9 cellular contexts compared by ENCODE assay signal in genomic region chr5:108003178-108003577, GRCh38.
DNase-seq lines count a peak whose midpoint lies in the region; ATAC-seq, FAIRE-seq and TF ChIP-seq lines count a peak whose summit lies in the region.
"Had no signal": no experiment of that assay in that cellular context is flagged by ENCODE, and none has a peak within 500 bp of the region (broad histone marks: within the 10 kb centered on the region; RNA-seq: fewer than 3 reads in every experiment).

No MANE protein-coding gene starts in this region.

- H3K27me3 ChIP-seq in HepG2 (ENCODE audit: control insufficient read depth in 1 of 2, insufficient read depth in 2 of 2, low read length in 2 of 2): no peaks in the 10 kb centered on the region
- H3K27me3 ChIP-seq in gastrocnemius medialis: no peaks in the 10 kb centered on the region

- H3K36me3 ChIP-seq in HepG2 (replicated peaks in 1 of 2; ENCODE audit: control insufficient read depth in 1 of 2, insufficient read depth in 2 of 2, low read length in 2 of 2) (no peaks in the 10 kb centered on the region), gastrocnemius medialis (no peaks in the 10 kb centered on the region)

- in situ Hi-C loops in HepG2 (cut with HindIII; ENCODE audit: extremely low pct_ligation_motif_present, low pct_unique_long_range_greater_than_20kb) (no loop called here), gastrocnemius medialis (cut with MboI; ENCODE audit: low sequenced_read_pairs in 4 of 4) (no loop called here)

- H3K27ac Mint-ChIP-seq in activated naive CD8-positive, alpha-beta T cell: peak overlapping the region; percentile 65

- no peak for TF ChIP-seq RAD21 in HepG2 (CRISPR knock-in tag; IDR thresholded peaks at IDR 0.05)

- peaks cover 3% of the 10 kb centered on the region for H3K36me3 Mint-ChIP-seq in activated naive CD8-positive, alpha-beta T cell

- H3K4me2 ChIP-seq in HepG2 (ENCODE audit: low read depth, low read length): 0 out of 2 replicates have a peak overlapping the region, but pooled peaks have one; percentile 0

- no peaks in the 10 kb centered on the region for H3K27me3 Mint-ChIP-seq in activated naive CD8-positive, alpha-beta T cell

- intact Hi-C loops in HepG2 (cut with micrococcal nuclease; ENCODE audit: unreplicated experiment): no loop called here
- intact Hi-C loops in gastrocnemius medialis (cut with DNase I; ENCODE audit: low total_unique reads): no loop called here

- H4K20me1 ChIP-seq in HepG2 (ENCODE audit: insufficient read depth, low read length): no peaks in the 10 kb centered on the region

- H3K27ac ChIP-seq in HepG2 (ENCODE audit: extremely low read length, insufficient read depth, low read length): no peak overlapping the region
- H3K27ac ChIP-seq in gastrocnemius medialis: no peak overlapping the region
- H3K27ac ChIP-seq: VCaP had no signal

- no peaks in the 10 kb centered on the region for H3K79me2 ChIP-seq in HepG2 (ENCODE audit: insufficient read depth, low read length)

- peaks cover 16% of the 10 kb centered on the region for H3K4me1 Mint-ChIP-seq in activated naive CD8-positive, alpha-beta T cell (ENCODE audit: low read depth)

- ATAC-seq in GM19438 (IDR thresholded peaks at IDR 0.05; ENCODE audit: low read depth, unreplicated experiment) (peak; percentile 97), HG03469 (IDR thresholded peaks at IDR 0.05; ENCODE audit: unreplicated experiment) (peak; percentile 99), HepG2 (peak; percentile 54; the same call in 2 of the 3 replicates), gastrocnemius medialis (no peak)

- H3K4me1 ChIP-seq in HepG2 (ENCODE audit: insufficient read depth, low read length) (no peaks in the 10 kb centered on the region), gastrocnemius medialis (peaks cover 0 to 10% of the 10 kb centered on the region in 2 donors)

- no peaks in the 10 kb centered on the region for H3K9me3 Mint-ChIP-seq in activated naive CD8-positive, alpha-beta T cell (ENCODE audit: low read depth)

- H3K4me3 Mint-ChIP-seq in activated naive CD8-positive, alpha-beta T cell: peak overlapping the region; percentile 48

- no peak for TF ChIP-seq EP300 in HepG2 (IDR thresholded peaks at IDR 0.05; ENCODE audit: low read depth in 2 of 2, low read length in 2 of 2)
- TF ChIP-seq EP300 in HepG2 (CRISPR knock-in tag; IDR thresholded peaks at IDR 0.05; ENCODE audit: borderline replicate concordance): no peak

- H3K4me3 ChIP-seq in HepG2 (replicated peaks in 1 of 3; ENCODE audit: insufficient read depth in 1 of 3, low read depth in 2 of 3, low read length in 3 of 3) (no peak overlapping the region), gastrocnemius medialis (no peak overlapping the region)

- 56% methylated on average over 1 of the region's 1 CpG for WGBS in HepG2 (ENCODE audit: low lambda C conversion rate)

- TF ChIP-seq CTCF in HepG2 (CRISPR knock-in tag; IDR thresholded peaks at IDR 0.05) (no peak), gastrocnemius medialis (IDR thresholded peaks at IDR 0.05 in 4 of 5, conservative IDR thresholded peaks at IDR 0.05 in 1 of 5) (no peak)

- DNase-seq in Daoy (ENCODE audit: low read depth): peak; percentile 78
- DNase-seq in HepG2 (ENCODE audit: low spot score): no peak
- DNase-seq in gastrocnemius medialis: no peak
- DNase-seq in retina: no peak
- DNase-seq in OCI-M2 (lab: John Stamatoyannopoulos, UW; ENCODE audit: unreplicated experiment): no peak

- no TSS peak for BruUV-seq in HepG2 (replicated peaks; lab: Mats Ljungman, UMichigan)

- no peak overlapping the region for H2AFZ ChIP-seq in HepG2 (ENCODE audit: low read length)

- CTCF ChIA-PET in HepG2 (lab: Yijun Ruan, JAX; ENCODE audit: low intra/inter-chr PET ratio, low total read pairs): no interaction called here

- TF ChIP-seq POLR2A in HepG2 (IDR thresholded peaks at IDR 0.05; ENCODE audit: insufficient read depth in 1 of 2, low read depth in 2 of 2, low read length in 2 of 2) (no peak), gastrocnemius medialis (IDR thresholded peaks at IDR 0.05) (no peak)

- no peak for FAIRE-seq in HepG2 (lab: Jason Lieb, UNC)

- H3K9ac ChIP-seq in HepG2 (ENCODE audit: insufficient read depth, low read depth, low read length): no peak overlapping the region

- POLR2A ChIA-PET in HepG2 (lab: Yijun Ruan, JAX): no interaction called here

- H3K9me3 ChIP-seq in HepG2 (ENCODE audit: low read length) (no peaks in the 10 kb centered on the region), gastrocnemius medialis (no peaks in the 10 kb centered on the region)

TF ChIP-seq in HepG2, 621 proteins besides CTCF, POLR2A, EP300 and RAD21:
- TF ChIP-seq ZFP36 (IDR thresholded peaks at IDR 0.05; ENCODE audit: borderline replicate concordance, low read depth, low read length, partially characterized antibody) (no peak), THAP11 (CRISPR knock-in tag; IDR thresholded peaks at IDR 0.05) (peak; percentile 41; the same call in 1 of the 2 replicates), IRF2 (CRISPR knock-in tag; IDR thresholded peaks at IDR 0.05) (peak; percentile 75)

Comparison
In these comparisons a context has a peak if more than half of its experiments do, and no peak if none do; other contexts are left out.
1. ATAC-seq: peak in GM19438 (single experiment), HG03469 (single experiment) and HepG2 (single experiment); none in gastrocnemius medialis (0 of 2).